Comparison of ENCODE assay signal across 1 cellular context in the genomic region with DNA sequence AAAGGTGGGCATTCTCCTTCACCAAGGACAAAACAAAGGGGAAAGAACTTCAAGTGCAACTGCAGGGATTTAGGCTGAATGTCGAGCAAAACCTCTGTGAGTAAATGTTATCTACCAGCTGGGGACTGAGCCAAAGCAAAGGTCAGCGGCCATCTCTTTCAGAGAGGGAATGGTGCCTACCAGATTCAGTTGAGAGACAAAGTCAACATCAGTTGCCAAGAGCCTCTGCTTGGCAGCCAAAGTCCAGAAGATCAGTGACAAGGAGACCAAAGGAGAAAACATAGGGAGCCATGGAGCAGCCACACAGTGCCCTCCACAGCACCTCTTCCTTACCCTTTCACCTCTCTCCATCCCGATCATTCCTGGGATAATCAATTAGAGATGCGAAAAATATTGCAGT.
A peak's percentile ranks its signal among the peaks of the same experiment; 100 is the strongest.
TF ChIP-seq lines count a peak whose summit lies in the region.

No MANE protein-coding gene starts in this region.

TF ChIP-seq in HepG2, 621 proteins besides CTCF, POLR2A, EP300 and RAD21 (continued from another document and continues in another):
- TF ChIP-seq POLR2AphosphoS5 (IDR thresholded peaks at IDR 0.05; ENCODE audit: low read depth, low read length) (no peak), MAFK (conservative IDR thresholded peaks at IDR 0.05 in 1 of 2, IDR thresholded peaks at IDR 0.05 in 1 of 2; ENCODE audit: low read length in 2 of 2) (no peak), ZNF562 (CRISPR knock-in tag; IDR thresholded peaks at IDR 0.05; ENCODE audit: borderline replicate concordance) (no peak), IKZF4 (CRISPR knock-in tag; IDR thresholded peaks at IDR 0.05; ENCODE audit: borderline replicate concordance, low read depth, not compliant biosample characterization) (no peak), CC2D1A (CRISPR knock-in tag; IDR thresholded peaks at IDR 0.05) (no peak), REL (CRISPR knock-in tag; conservative IDR thresholded peaks at IDR 0.05) (no peak), ZBTB7A (CRISPR knock-in tag; IDR thresholded peaks at IDR 0.05) (no peak), NFKB2 (CRISPR knock-in tag; IDR thresholded peaks at IDR 0.05; ENCODE audit: borderline replicate concordance) (no peak), TBX3 (IDR thresholded peaks at IDR 0.05; ENCODE audit: borderline replicate concordance) (no peak), AHR (CRISPR knock-in tag; IDR thresholded peaks at IDR 0.05) (no peak), ZSCAN9 (CRISPR knock-in tag; IDR thresholded peaks at IDR 0.05; ENCODE audit: borderline replicate concordance) (no peak), ZNF788 (CRISPR knock-in tag; IDR thresholded peaks at IDR 0.05; ENCODE audit: borderline replicate concordance) (no peak), SMAD1 (CRISPR knock-in tag; IDR thresholded peaks at IDR 0.05; ENCODE audit: borderline replicate concordance, low read depth) (no peak), ZNF335 (CRISPR knock-in tag; IDR thresholded peaks at IDR 0.05) (no peak), ZNF550 (CRISPR knock-in tag; IDR thresholded peaks at IDR 0.05; ENCODE audit: borderline replicate concordance) (no peak), SP4 (CRISPR knock-in tag; IDR thresholded peaks at IDR 0.05) (no peak), HCFC1 (IDR thresholded peaks at IDR 0.05; ENCODE audit: low read depth, low read length) (no peak), JARID2 (CRISPR knock-in tag; IDR thresholded peaks at IDR 0.05; ENCODE audit: insufficient replicate concordance) (no peak), HNRNPUL1 (IDR thresholded peaks at IDR 0.05; ENCODE audit: low read depth, low read length) (no peak), ZNF572 (CRISPR knock-in tag; IDR thresholded peaks at IDR 0.05) (no peak), ZNF329 (CRISPR knock-in tag; IDR thresholded peaks at IDR 0.05; ENCODE audit: low read depth) (no peak), HNF4A (CRISPR knock-in tag; IDR thresholded peaks at IDR 0.05) (peak; percentile 94), ZNF143 (CRISPR knock-in tag; IDR thresholded peaks at IDR 0.05) (no peak), THAP11 (CRISPR knock-in tag; IDR thresholded peaks at IDR 0.05) (peak; percentile 20; the same call in 1 of the 2 replicates), CCAR2 (optimal IDR thresholded peaks at IDR 0.05; ENCODE audit: low read depth, low read length) (no peak), ZNF12 (CRISPR knock-in tag; IDR thresholded peaks at IDR 0.05) (no peak), CAMTA2 (CRISPR knock-in tag; IDR thresholded peaks at IDR 0.05; ENCODE audit: borderline replicate concordance) (no peak), ZNF350 (CRISPR knock-in tag; IDR thresholded peaks at IDR 0.05; ENCODE audit: borderline replicate concordance, low read depth) (no peak), RBAK (CRISPR knock-in tag; IDR thresholded peaks at IDR 0.05) (no peak)
- TF ChIP-seq, protein P1, sequence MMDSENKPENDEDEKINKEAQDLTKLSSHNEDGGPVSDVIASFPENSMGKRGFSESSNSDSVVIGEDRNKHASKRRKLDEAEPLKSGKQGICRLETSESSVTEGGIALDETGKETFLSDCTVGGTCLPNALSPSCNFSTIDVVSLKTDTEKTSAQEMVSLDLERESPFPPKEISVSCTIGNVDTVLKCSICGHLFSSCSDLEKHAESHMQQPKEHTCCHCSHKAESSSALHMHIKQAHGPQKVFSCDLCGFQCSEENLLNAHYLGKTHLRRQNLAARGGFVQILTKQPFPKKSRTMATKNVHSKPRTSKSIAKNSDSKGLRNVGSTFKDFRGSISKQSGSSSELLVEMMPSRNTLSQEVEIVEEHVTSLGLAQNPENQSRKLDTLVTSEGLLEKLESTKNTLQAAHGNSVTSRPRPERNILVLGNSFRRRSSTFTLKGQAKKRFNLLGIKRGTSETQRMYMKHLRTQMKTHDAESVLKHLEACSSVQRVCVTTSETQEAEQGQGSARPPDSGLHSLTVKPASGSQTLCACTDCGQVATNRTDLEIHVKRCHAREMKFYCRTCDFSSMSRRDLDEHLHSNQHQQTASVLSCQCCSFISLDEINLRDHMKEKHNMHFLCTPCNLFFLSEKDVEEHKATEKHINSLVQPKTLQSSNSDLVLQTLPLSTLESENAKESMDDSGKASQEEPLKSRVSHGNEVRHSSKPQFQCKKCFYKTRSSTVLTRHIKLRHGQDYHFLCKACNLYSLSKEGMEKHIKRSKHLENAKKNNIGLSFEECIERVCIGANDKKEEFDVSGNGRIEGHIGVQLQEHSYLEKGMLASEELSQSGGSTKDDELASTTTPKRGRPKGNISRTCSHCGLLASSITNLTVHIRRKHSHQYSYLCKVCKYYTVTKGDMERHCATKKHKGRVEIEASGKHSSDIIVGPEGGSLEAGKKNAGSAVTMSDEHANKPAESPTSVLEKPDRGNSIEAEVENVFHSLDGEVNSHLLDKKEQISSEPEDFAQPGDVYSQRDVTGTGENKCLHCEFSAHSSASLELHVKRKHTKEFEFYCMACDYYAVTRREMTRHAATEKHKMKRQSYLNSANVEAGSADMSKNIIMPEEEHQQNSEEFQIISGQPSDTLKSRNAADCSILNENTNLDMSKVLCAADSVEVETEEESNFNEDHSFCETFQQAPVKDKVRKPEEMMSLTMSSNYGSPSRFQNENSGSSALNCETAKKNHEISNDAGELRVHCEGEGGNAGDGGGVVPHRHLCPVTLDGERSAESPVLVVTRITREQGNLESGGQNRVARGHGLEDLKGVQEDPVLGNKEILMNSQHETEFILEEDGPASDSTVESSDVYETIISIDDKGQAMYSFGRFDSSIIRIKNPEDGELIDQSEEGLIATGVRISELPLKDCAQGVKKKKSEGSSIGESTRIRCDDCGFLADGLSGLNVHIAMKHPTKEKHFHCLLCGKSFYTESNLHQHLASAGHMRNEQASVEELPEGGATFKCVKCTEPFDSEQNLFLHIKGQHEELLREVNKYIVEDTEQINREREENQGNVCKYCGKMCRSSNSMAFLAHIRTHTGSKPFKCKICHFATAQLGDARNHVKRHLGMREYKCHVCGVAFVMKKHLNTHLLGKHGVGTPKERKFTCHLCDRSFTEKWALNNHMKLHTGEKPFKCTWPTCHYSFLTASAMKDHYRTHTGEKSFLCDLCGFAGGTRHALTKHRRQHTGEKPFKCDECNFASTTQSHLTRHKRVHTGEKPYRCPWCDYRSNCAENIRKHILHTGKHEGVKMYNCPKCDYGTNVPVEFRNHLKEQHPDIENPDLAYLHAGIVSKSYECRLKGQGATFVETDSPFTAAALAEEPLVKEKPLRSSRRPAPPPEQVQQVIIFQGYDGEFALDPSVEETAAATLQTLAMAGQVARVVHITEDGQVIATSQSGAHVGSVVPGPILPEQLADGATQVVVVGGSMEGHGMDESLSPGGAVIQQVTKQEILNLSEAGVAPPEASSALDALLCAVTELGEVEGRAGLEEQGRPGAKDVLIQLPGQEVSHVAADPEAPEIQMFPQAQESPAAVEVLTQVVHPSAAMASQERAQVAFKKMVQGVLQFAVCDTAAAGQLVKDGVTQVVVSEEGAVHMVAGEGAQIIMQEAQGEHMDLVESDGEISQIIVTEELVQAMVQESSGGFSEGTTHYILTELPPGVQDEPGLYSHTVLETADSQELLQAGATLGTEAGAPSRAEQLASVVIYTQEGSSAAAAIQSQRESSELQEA (CRISPR knock-in tag; IDR thresholded peaks at IDR 0.05; ENCODE audit: not compliant biosample characterization) = no peak
- TF ChIP-seq, protein P2, sequence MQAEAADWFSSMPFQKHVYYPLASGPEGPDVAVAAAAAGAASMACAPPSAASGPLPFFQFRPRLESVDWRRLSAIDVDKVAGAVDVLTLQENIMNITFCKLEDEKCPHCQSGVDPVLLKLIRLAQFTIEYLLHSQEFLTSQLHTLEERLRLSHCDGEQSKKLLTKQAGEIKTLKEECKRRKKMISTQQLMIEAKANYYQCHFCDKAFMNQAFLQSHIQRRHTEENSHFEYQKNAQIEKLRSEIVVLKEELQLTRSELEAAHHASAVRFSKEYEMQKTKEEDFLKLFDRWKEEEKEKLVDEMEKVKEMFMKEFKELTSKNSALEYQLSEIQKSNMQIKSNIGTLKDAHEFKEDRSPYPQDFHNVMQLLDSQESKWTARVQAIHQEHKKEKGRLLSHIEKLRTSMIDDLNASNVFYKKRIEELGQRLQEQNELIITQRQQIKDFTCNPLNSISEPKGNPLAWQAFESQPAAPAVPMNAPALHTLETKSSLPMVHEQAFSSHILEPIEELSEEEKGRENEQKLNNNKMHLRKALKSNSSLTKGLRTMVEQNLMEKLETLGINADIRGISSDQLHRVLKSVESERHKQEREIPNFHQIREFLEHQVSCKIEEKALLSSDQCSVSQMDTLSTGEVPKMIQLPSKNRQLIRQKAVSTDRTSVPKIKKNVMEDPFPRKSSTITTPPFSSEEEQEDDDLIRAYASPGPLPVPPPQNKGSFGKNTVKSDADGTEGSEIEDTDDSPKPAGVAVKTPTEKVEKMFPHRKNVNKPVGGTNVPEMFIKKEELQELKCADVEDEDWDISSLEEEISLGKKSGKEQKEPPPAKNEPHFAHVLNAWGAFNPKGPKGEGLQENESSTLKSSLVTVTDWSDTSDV (CRISPR knock-in tag; IDR thresholded peaks at IDR 0.05) = no peak
- TF ChIP-seq, protein P3, sequence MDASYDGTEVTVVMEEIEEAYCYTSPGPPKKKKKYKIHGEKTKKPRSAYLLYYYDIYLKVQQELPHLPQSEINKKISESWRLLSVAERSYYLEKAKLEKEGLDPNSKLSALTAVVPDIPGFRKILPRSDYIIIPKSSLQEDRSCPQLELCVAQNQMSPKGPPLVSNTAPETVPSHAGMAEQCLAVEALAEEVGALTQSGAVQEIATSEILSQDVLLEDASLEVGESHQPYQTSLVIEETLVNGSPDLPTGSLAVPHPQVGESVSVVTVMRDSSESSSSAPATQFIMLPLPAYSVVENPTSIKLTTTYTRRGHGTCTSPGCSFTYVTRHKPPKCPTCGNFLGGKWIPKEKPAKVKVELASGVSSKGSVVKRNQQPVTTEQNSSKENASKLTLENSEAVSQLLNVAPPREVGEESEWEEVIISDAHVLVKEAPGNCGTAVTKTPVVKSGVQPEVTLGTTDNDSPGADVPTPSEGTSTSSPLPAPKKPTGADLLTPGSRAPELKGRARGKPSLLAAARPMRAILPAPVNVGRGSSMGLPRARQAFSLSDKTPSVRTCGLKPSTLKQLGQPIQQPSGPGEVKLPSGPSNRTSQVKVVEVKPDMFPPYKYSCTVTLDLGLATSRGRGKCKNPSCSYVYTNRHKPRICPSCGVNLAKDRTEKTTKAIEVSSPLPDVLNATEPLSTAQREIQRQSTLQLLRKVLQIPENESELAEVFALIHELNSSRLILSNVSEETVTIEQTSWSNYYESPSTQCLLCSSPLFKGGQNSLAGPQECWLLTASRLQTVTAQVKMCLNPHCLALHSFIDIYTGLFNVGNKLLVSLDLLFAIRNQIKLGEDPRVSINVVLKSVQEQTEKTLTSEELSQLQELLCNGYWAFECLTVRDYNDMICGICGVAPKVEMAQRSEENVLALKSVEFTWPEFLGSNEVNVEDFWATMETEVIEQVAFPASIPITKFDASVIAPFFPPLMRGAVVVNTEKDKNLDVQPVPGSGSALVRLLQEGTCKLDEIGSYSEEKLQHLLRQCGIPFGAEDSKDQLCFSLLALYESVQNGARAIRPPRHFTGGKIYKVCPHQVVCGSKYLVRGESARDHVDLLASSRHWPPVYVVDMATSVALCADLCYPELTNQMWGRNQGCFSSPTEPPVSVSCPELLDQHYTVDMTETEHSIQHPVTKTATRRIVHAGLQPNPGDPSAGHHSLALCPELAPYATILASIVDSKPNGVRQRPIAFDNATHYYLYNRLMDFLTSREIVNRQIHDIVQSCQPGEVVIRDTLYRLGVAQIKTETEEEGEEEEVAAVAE (CRISPR knock-in tag; IDR thresholded peaks at IDR 0.05; ENCODE audit: borderline replicate concordance) = no peak
- TF ChIP-seq, protein P4, sequence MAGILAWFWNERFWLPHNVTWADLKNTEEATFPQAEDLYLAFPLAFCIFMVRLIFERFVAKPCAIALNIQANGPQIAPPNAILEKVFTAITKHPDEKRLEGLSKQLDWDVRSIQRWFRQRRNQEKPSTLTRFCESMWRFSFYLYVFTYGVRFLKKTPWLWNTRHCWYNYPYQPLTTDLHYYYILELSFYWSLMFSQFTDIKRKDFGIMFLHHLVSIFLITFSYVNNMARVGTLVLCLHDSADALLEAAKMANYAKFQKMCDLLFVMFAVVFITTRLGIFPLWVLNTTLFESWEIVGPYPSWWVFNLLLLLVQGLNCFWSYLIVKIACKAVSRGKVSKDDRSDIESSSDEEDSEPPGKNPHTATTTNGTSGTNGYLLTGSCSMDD (CRISPR knock-in tag; IDR thresholded peaks at IDR 0.05) = no peak
- TF ChIP-seq, protein P5, sequence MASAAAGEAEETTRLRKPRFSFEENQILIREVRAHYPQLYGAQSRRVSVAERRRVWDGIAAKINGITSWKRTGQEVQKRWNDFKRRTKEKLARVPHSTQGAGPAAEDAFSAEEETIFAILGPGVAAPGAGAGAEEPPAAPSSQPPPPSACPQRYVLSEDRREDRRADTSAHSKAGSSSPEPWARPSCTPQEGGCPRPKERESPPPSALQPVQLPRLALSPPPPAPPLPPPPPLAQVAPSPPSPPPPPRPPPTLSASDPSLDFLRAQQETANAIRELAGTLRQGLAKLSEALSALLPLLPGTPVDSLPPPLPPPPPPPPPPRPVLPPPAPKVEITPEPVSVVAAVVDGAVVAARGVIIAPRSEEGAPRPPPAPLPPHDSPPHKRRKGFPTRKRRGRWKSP (CRISPR knock-in tag; IDR thresholded peaks at IDR 0.05) = no peak
- TF ChIP-seq, protein P6, sequence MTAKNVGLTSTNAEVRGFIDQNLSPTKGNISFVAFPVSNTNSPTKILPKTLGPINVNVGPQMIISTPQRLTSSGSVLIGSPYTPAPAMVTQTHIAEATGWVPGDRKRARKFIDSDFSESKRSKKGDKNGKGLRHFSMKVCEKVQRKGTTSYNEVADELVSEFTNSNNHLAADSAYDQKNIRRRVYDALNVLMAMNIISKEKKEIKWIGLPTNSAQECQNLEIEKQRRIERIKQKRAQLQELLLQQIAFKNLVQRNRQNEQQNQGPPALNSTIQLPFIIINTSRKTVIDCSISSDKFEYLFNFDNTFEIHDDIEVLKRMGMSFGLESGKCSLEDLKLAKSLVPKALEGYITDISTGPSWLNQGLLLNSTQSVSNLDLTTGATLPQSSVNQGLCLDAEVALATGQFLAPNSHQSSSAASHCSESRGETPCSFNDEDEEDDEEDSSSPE (CRISPR knock-in tag; IDR thresholded peaks at IDR 0.05) = no peak
- TF ChIP-seq, protein P7, sequence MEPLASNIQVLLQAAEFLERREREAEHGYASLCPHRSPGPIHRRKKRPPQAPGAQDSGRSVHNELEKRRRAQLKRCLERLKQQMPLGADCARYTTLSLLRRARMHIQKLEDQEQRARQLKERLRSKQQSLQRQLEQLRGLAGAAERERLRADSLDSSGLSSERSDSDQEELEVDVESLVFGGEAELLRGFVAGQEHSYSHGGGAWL (CRISPR knock-in tag; IDR thresholded peaks at IDR 0.05) = no peak
- TF ChIP-seq, protein P8, sequence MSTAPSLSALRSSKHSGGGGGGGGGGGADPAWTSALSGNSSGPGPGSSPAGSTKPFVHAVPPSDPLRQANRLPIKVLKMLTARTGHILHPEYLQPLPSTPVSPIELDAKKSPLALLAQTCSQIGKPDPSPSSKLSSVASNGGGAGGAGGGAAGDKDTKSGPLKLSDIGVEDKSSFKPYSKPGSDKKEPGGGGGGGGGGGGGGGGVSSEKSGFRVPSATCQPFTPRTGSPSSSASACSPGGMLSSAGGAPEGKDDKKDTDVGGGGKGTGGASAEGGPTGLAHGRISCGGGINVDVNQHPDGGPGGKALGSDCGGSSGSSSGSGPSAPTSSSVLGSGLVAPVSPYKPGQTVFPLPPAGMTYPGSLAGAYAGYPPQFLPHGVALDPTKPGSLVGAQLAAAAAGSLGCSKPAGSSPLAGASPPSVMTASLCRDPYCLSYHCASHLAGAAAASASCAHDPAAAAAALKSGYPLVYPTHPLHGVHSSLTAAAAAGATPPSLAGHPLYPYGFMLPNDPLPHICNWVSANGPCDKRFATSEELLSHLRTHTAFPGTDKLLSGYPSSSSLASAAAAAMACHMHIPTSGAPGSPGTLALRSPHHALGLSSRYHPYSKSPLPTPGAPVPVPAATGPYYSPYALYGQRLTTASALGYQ (CRISPR knock-in tag; IDR thresholded peaks at IDR 0.05) = no peak
